8 cellular contexts compared by ENCODE assay signal in the genomic region with DNA sequence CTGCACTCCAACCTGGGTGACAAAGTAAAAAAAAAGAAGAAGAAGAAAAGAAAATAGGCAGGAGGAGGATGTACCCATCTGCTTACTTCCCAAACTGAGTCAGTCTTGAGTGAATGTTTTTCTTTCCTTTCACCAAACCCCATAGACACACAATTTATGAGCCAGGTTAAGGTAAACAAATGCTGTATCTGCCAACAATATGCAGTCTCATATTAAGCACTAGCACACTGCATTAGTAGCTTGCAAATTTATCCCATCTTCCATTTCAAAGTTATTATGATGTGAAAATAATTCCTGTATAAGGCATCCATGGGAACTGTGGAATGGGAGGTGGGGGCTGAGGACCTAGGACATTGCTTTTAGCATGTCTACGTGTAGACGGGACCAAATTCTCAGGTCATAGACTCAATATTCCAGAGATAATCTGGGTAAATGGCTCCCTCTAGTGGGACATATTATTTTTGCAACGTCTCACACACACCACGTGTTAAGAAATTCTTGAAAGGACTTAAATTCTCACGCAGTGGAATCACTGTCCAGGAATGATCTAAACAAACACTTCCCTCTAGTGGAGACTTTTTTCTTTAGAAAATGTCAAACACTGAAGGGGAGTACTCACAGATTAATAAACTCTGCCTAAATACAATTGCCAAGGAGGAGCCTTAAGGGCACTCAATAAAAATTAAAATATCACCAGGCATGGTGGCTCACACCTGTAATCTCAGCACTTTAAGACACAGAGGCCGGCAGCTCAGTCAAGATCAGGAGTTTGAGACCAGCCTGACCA. TPM values are rescaled to one million over a fixed set of nuclear protein-coding genes. Genes with fewer than 3 reads are reported as not detected.
DNase-seq lines count a peak whose midpoint lies in the region; ATAC-seq and TF ChIP-seq lines count a peak whose summit lies in the region.

No MANE protein-coding gene starts in this region.

- no peak overlapping the region for H3K4me3 ChIP-seq in lower lobe of right lung

- intact Hi-C loops in lower lobe of right lung (cut with DNase I) = loop anchor here (5.0 kb wide), 1 partner anchor 427 kb away; no protein-coding TSS in a partner anchor

- H3K27me3 ChIP-seq in lower lobe of right lung (ENCODE audit: low read depth) = no peaks in the 10 kb centered on the region

- H3K4me1 ChIP-seq in lower lobe of right lung = no peaks in the 10 kb centered on the region

- peaks cover 15% of the 10 kb centered on the region for H3K9me3 Mint-ChIP-seq in type B pancreatic cell

- H3K27ac ChIP-seq in lower lobe of right lung = no peak overlapping the region

- H3K27ac Mint-ChIP-seq in type B pancreatic cell = peak overlapping the region; percentile 8

- H3K36me3 Mint-ChIP-seq in type B pancreatic cell = no peaks in the 10 kb centered on the region

- H3K4me3 Mint-ChIP-seq in type B pancreatic cell = no peak overlapping the region

- peaks cover 18% of the 10 kb centered on the region for H3K9me3 ChIP-seq in lower lobe of right lung

- ATAC-seq in GM18907 (IDR thresholded peaks at IDR 0.05; ENCODE audit: unreplicated experiment) = peak; percentile 83
- peak; percentile 80 for ATAC-seq in HG03064 (IDR thresholded peaks at IDR 0.05; ENCODE audit: low read depth, unreplicated experiment)
- peak; percentile 94 to 95 for ATAC-seq in lower lobe of right lung

- peaks cover 30% of the 10 kb centered on the region for H3K27me3 Mint-ChIP-seq in type B pancreatic cell

- H3K36me3 ChIP-seq in lower lobe of right lung = no peaks in the 10 kb centered on the region

- DNase-seq in COR-L47 (lab: John Stamatoyannopoulos, UW) (peak; percentile 49), NCI-H187 (lab: John Stamatoyannopoulos, UW) (peak; percentile 73 to 93), SW480 (ENCODE audit: low spot score) (peak; percentile 89), dermis microvascular lymphatic vessel endothelial cell (ENCODE audit: low read depth in 2 of 2) (peak; percentile 51 to 87), lower lobe of right lung (no peak), type B pancreatic cell (ENCODE audit: extremely low spot score, unreplicated experiment) (no peak)

- peaks cover 5% of the 10 kb centered on the region for H3K4me1 Mint-ChIP-seq in type B pancreatic cell (ENCODE audit: unreplicated experiment)

- peak; percentile 81 for TF ChIP-seq CTCF in lower lobe of right lung (IDR thresholded peaks at IDR 0.05)
- TF ChIP-seq CTCF in type B pancreatic cell (conservative IDR thresholded peaks at IDR 0.05) = peak; percentile 97

RNA-seq across cellular contexts. Expression of a gene that starts 17.1 kb away (rescaled TPM):
- total RNA-seq in dermis microvascular lymphatic vessel endothelial cell (not detected in 2 replicates), lower lobe of right lung (not detected), type B pancreatic cell (ENCODE audit: low replicate concordance) (not detected in 2 replicates)

RNA-seq across cellular contexts. Expression of a gene that starts 47.3 kb away (rescaled TPM):
- total RNA-seq in dermis microvascular lymphatic vessel endothelial cell (not detected in 2 replicates), lower lobe of right lung (not detected), type B pancreatic cell (ENCODE audit: low replicate concordance) (not detected in 2 replicates)

Comparison
In these comparisons a context has a peak if more than half of its experiments do, and no peak if none do; other contexts are left out.
1. DNase-seq: peak in COR-L47 (single experiment), NCI-H187 (2 of 2), SW480 (single experiment) and dermis microvascular lymphatic vessel endothelial cell (2 of 2); none in lower lobe of right lung (single experiment) and type B pancreatic cell (single experiment).
2. Peak in every context shown above with its lines, with median percentiles within 50 percentile points of each other: ATAC-seq.